In genomic region chr14:51989293-51990234, GRCh38 we compare ENCODE assay signal across 8 cellular contexts. TPM values are rescaled to one million over a fixed set of nuclear protein-coding genes. Genes with fewer than 3 reads are reported as not detected.
A peak's percentile ranks its signal among the peaks of the same experiment; 100 is the strongest.
DNase-seq lines count a peak whose midpoint lies in the region; ATAC-seq and TF ChIP-seq lines count a peak whose summit lies in the region.

Gene RTRAF (plus strand): TSS chr14:51989546. CDS start chr14:51989640, 94 bp downstream.

- H2BK20ac ChIP-seq in IMR-90 (ENCODE audit: low read depth, low read length), result no peak within 1 kb of the TSS

- H3K27ac ChIP-seq in IMR-90 (ENCODE audit: insufficient read depth, low read length) (peak within 1 kb of the TSS; percentile 85), epithelial cell of prostate (peak within 1 kb of the TSS; percentile 58), mucosa of rectum (ENCODE audit: low read depth in 2 of 2, low read length in 2 of 2) (peak within 1 kb of the TSS; percentile 84 to 85)

- H3K9ac ChIP-seq in IMR-90 (ENCODE audit: low read depth, low read length), result peak within 1 kb of the TSS; percentile 78
- peak within 1 kb of the TSS; percentile 68 to 97 for H3K9ac ChIP-seq in mucosa of rectum (ENCODE audit: low read depth in 1 of 2, low read length in 2 of 2)

- DNase-seq in DMS 273 treated with DMSO at 0.1 percent for 48 hours (lab: John Stamatoyannopoulos, UW) (peak; percentile 87), IMR-90 (peak; percentile 92), OCI-M1 (lab: John Stamatoyannopoulos, UW) (peak; percentile 86), activated T-cell treated with anti-CD3 and anti-CD28 coated beads for 48 hours (ENCODE audit: low read depth) (peak; percentile 90), epithelial cell of prostate (ENCODE audit: low read depth, low spot score) (peak; percentile 68)
- peak; percentile 93 for DNase-seq in stimulated activated CD8-positive, alpha-beta memory T cell treated with anti-CD3 and anti-CD28 coated beads, Interleukin-4, amount 100 ng/mL, for 48 hours

- WGBS in IMR-90 (ENCODE audit: extremely low coverage in 2 of 2, insufficient read length in 1 of 2), 2 experiments, result 0% methylated on average over 23 of the region's 72 CpGs; no CpG with 5 or more reads in 1 of the 2 experiments

- no peak for TF ChIP-seq CTCF in IMR-90 (conservative IDR thresholded peaks at IDR 0.05; ENCODE audit: low read depth, low read length)

- H3K79me1 ChIP-seq in IMR-90 (ENCODE audit: low read depth in 1 of 2, low read length in 2 of 2), result peaks cover 3 to 30% of the 10 kb centered on the region in 2 experiments; a peak in 3 of 4 replicates

- no peaks in the 10 kb centered on the region for H3K9me3 ChIP-seq in IMR-90 (ENCODE audit: control insufficient read depth, insufficient read depth, low read length)
- no peaks in the 10 kb centered on the region for H3K9me3 ChIP-seq in mucosa of rectum (ENCODE audit: control insufficient read depth in 2 of 2, low read length in 2 of 2)

- H3K4me2 ChIP-seq in IMR-90 (ENCODE audit: low read depth, low read length), result peak within 1 kb of the TSS; percentile 95

- TSS peak; percentile 52 for BruUV-seq in IMR-90 (replicated peaks; lab: Mats Ljungman, UMichigan)

- 0 out of 3 replicates have a peak within 1 kb of the TSS, but pooled peaks have one; percentile 7 for H2BK15ac ChIP-seq in IMR-90 (ENCODE audit: low read depth, low read length)

- H3K9me1 ChIP-seq in IMR-90 (ENCODE audit: insufficient read depth, low read length), result peaks cover 3% of the 10 kb centered on the region

- POLR2A ChIA-PET in IMR-90 (lab: Charles Lee; ENCODE audit: unreplicated experiment), result no interaction called here

- H3K4me3 ChIP-seq in IMR-90 (ENCODE audit: insufficient read depth, low read depth, low read length), result peak within 1 kb of the TSS; percentile 86
- H3K4me3 ChIP-seq in mucosa of rectum (ENCODE audit: low read length in 2 of 2), result peak within 1 kb of the TSS; percentile 95 to 98

- H3K27me3 ChIP-seq in IMR-90 (ENCODE audit: control insufficient read depth, insufficient read depth, low read length) (no peaks in the 10 kb centered on the region), mucosa of rectum (ENCODE audit: control insufficient read depth in 2 of 2, insufficient read depth in 2 of 2, low read length in 2 of 2) (no peaks in the 10 kb centered on the region)

- peak within 1 kb of the TSS; percentile 65 for H3K56ac ChIP-seq in IMR-90 (ENCODE audit: extremely low read depth, insufficient read depth, low read length)

- H2AK9ac ChIP-seq in IMR-90 (replicated peaks; ENCODE audit: low read depth, low read length, poor library complexity), result peak within 1 kb of the TSS; percentile 98

- H4K91ac ChIP-seq in IMR-90 (ENCODE audit: insufficient read depth, low read depth, low read length), result peak within 1 kb of the TSS; percentile 69

- CTCF ChIA-PET in IMR-90 (lab: Yijun Ruan, JAX), result interaction anchor here (1.0 kb wide), 1 partner anchor 11 kb away, joined by 3 read pairs; no protein-coding TSS in a partner anchor

- dilution Hi-C loops in IMR-90 (cut with HindIII; ENCODE audit: low sequenced_read_pairs, unreplicated experiment), result no loop called here

- intact Hi-C loops in IMR-90 (cut with micrococcal nuclease), result loop anchor here (10.0 kb wide), 1 partner anchor 465 kb away; no protein-coding TSS in a partner anchor

- H4K20me1 ChIP-seq in IMR-90 (ENCODE audit: insufficient read depth, low read length), result no peaks in the 10 kb centered on the region; the same call in 1 of the 2 replicates

- H3K36me3 ChIP-seq in IMR-90 (ENCODE audit: control insufficient read depth, insufficient read depth, low read length), result peaks cover 6% of the 10 kb centered on the region; the same call in 1 of the 2 replicates
- peaks cover 17 to 21% of the 10 kb centered on the region in 2 donors for H3K36me3 ChIP-seq in mucosa of rectum (ENCODE audit: control insufficient read depth in 2 of 2, insufficient read depth in 2 of 2, low read length in 2 of 2)

- peaks cover 2% of the 10 kb centered on the region; the same call in 1 of the 2 replicates for H3K4me1 ChIP-seq in IMR-90 (ENCODE audit: control insufficient read depth, insufficient read depth, low read length)
- H3K4me1 ChIP-seq in mucosa of rectum (ENCODE audit: control insufficient read depth in 2 of 2, insufficient read depth in 2 of 2, low read length in 2 of 2), result peaks cover 0 to 15% of the 10 kb centered on the region in 2 donors

- peak within 1 kb of the TSS; percentile 80 for H2AK5ac ChIP-seq in IMR-90 (ENCODE audit: low read depth, low read length)

- in situ Hi-C loops in IMR-90 (cut with MboI; ENCODE audit: low sequenced_read_pairs), result no loop called here

- peak within 1 kb of the TSS; percentile 97 for H3K14ac ChIP-seq in IMR-90 (replicated peaks; ENCODE audit: low read depth, low read length)

- peak within 1 kb of the TSS; percentile 90 for H3K23ac ChIP-seq in IMR-90 (ENCODE audit: low read depth, low read length)

- H4K5ac ChIP-seq in IMR-90 (ENCODE audit: low read depth, low read length), result peak within 1 kb of the TSS; percentile 88

- H3K4ac ChIP-seq in IMR-90 (ENCODE audit: low read depth, low read length), result peak within 1 kb of the TSS; percentile 89

- peak within 1 kb of the TSS; percentile 55 for H2BK5ac ChIP-seq in IMR-90 (ENCODE audit: low read depth, low read length, poor library complexity, severe bottlenecking)

- ATAC-seq in GM21528 (IDR thresholded peaks at IDR 0.05; ENCODE audit: low FRiP score, unreplicated experiment), result peak; percentile 96
- ATAC-seq in IMR-90 (ENCODE audit: low read depth), result peak; percentile 99

- H2AFZ ChIP-seq in IMR-90 (replicated peaks; ENCODE audit: low read length, poor library complexity), result peak within 1 kb of the TSS; percentile 97

- TF ChIP-seq RAD21 in IMR-90 (IDR thresholded peaks at IDR 0.05; ENCODE audit: low read length), result no peak

- peak; percentile 82 for TF ChIP-seq POLR2A in IMR-90 (IDR thresholded peaks at IDR 0.05; ENCODE audit: low read depth, low read length)

- H3K18ac ChIP-seq in IMR-90 (ENCODE audit: low read depth, low read length), result 0 out of 2 replicates have a peak within 1 kb of the TSS, but pooled peaks have one; percentile 4

- peak within 1 kb of the TSS; percentile 86 to 99 for H4K8ac ChIP-seq in IMR-90 (ENCODE audit: low read depth in 2 of 2, low read length in 2 of 2)

- H2BK120ac ChIP-seq in IMR-90 (ENCODE audit: low read depth, low read length), result peak within 1 kb of the TSS; percentile 40

TF ChIP-seq in IMR-90, 13 proteins besides CTCF, POLR2A, EP300 and RAD21:
- TF ChIP-seq, protein P1, sequence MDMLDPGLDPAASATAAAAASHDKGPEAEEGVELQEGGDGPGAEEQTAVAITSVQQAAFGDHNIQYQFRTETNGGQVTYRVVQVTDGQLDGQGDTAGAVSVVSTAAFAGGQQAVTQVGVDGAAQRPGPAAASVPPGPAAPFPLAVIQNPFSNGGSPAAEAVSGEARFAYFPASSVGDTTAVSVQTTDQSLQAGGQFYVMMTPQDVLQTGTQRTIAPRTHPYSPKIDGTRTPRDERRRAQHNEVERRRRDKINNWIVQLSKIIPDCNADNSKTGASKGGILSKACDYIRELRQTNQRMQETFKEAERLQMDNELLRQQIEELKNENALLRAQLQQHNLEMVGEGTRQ (IDR thresholded peaks at IDR 0.05; ENCODE audit: low read depth, low read length), result no peak
- TF ChIP-seq MAZ (IDR thresholded peaks at IDR 0.05; ENCODE audit: borderline replicate concordance, low read depth, low read length), result peak; percentile 64; the same call in 1 of the 2 replicates
- peak; percentile 26; the same call in 1 of the 2 replicates for TF ChIP-seq CEBPB (IDR thresholded peaks at IDR 0.05; ENCODE audit: low read depth, low read length)
- 0 out of 2 replicates have a peak, but pooled peaks have one; percentile 17 for TF ChIP-seq NFE2L2 (IDR thresholded peaks at IDR 0.05; ENCODE audit: low read depth, low read length)
- no peak for TF ChIP-seq CHD1 (IDR thresholded peaks at IDR 0.05; ENCODE audit: low read depth, low read length)
- TF ChIP-seq FOS (IDR thresholded peaks at IDR 0.05; ENCODE audit: low read depth, low read length), result peak; percentile 70; the same call in 1 of the 2 replicates
- no peak; the same call in 1 of the 2 replicates for TF ChIP-seq BHLHE40 (IDR thresholded peaks at IDR 0.05; ENCODE audit: low read depth, low read length)
- TF ChIP-seq MXI1 (IDR thresholded peaks at IDR 0.05; ENCODE audit: borderline replicate concordance, low read depth, low read length), result peak; percentile 59; the same call in 1 of the 2 replicates

RNA-seq across cellular contexts. Expression of gene RTRAF, which starts in this region (rescaled TPM):
- total RNA-seq in IMR-90 (2012; rRNA removed), result 53.2 and 94.7 TPM in 2 replicates
- polyA plus RNA-seq in IMR-90 (2012; rRNA removed), result 102 and 139 TPM in 2 replicates
- 4.0 and 8.4 TPM in 2 replicates for polyA plus RNA-seq in IMR-90 (2012; cell fraction: cytosol; rRNA removed)
- polyA plus RNA-seq in IMR-90 (2012; cell fraction: nucleus; rRNA removed; ENCODE audit: low replicate concordance), result 1.5 and 27.7 TPM in 2 replicates

Comparison
In these comparisons a context has a peak if more than half of its experiments do, and no peak if none do; other contexts are left out.
1. Peak in every context shown above with its lines: DNase-seq, ATAC-seq, H3K4me3 ChIP-seq and H3K27ac ChIP-seq.